25 cellular contexts compared by ENCODE assay signal in the genomic region with DNA sequence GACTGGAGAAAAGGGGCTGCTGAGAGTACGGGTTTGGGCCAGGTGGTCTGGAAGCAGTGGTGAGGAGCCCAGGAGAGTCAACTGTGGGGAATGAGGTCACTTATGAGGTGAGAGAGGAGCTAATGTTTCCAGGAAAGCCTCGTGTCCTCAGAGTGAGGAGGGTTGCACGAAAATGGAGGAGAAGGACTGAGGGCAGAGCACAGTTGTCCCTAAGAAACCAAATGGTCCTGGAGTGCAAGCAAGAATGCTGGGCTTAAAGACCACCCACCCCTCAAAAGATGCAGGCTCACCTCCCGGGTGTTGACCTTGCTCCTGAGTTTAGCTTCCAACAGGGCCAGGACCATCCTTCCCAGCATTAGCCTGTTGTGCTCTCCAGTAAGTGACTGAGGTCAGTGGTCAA.
"Had no signal": no experiment of that assay in that cellular context is flagged by ENCODE, and none has a peak within 500 bp of the region (broad histone marks: within the 10 kb centered on the region; RNA-seq: fewer than 3 reads in every experiment).

No MANE protein-coding gene starts in this region.

- H3K27ac ChIP-seq: brain microvascular endothelial cell, Peyer's patch, RWPE1, SJCRH30, WERI-Rb-1 had no signal

- H3K9me3 Mint-ChIP-seq: activated naive CD4-positive, alpha-beta T cell treated with anti-CD3 and anti-CD28 coated beads, Interleukin-2, amount 50 U/mL, for 24 hours had no signal

- H3K9me3 ChIP-seq: MG63, Peyer's patch, SJCRH30, SK-N-SH had no signal

- H3K9ac ChIP-seq: SK-N-SH had no signal

- H3K4me3 ChIP-seq: MG63, Peyer's patch, SJCRH30 had no signal

- H3K4me2 ChIP-seq: SK-N-SH had no signal

- H3K27ac Mint-ChIP-seq: activated naive CD4-positive, alpha-beta T cell treated with anti-CD3 and anti-CD28 coated beads, Interleukin-2, amount 50 U/mL, for 24 hours had no signal

- ATAC-seq: activated CD4-positive, CD25-positive, alpha-beta regulatory T cell treated with anti-CD3 and anti-CD28 coated beads, Interleukin-2, amount 50 U/mL, for 24 hours had no signal

- H3K4me3 Mint-ChIP-seq: activated naive CD4-positive, alpha-beta T cell treated with anti-CD3 and anti-CD28 coated beads, Interleukin-2, amount 50 U/mL, for 24 hours had no signal

- DNase-seq: activated CD4-positive, alpha-beta T cell treated with anti-CD3 and anti-CD28 coated beads for 4 hours; activated CD8-positive, alpha-beta memory T cell treated with anti-CD3 and anti-CD28 coated beads, Interleukin-2, amount 50 U/mL, for 4 hours; activated effector memory CD4-positive, alpha-beta T cell treated with Interleukin-2 at 50 U/mL for 16 hours; activated naive CD4-positive, alpha-beta T cell; activated T-cell treated with anti-CD3 and anti-CD28 coated beads, Interleukin-2, amount 50 U/mL, for 1 hour; amniotic stem cell; brain microvascular endothelial cell; MG63; NCI-H1105; NCI-H1436; NCI-H1694 treated with DMSO at 0.1 percent for 48 hours; NCI-H2029 treated with DMSO at 0.1 percent for 48 hours; NCI-H345; NCI-H510A; NCI-H526 treated with DMSO at 0.1 percent for 48 hours; NCI-H82; Peyer's patch; Right ventricle myocardium superior; SJCRH30; SK-N-SH; T-helper 1 cell; WERI-Rb-1 had no signal

- H3K27me3 ChIP-seq: brain microvascular endothelial cell, MG63, Peyer's patch, SJCRH30 had no signal

- H3K36me3 ChIP-seq: MG63 had no signal

- H3K4me1 ChIP-seq: Peyer's patch, SJCRH30 had no signal

- H3K27me3 Mint-ChIP-seq: activated naive CD4-positive, alpha-beta T cell treated with anti-CD3 and anti-CD28 coated beads, Interleukin-2, amount 50 U/mL, for 24 hours had no signal
